Comparison of ENCODE assay signal across 11 cellular contexts in genomic region chr9:83701769-83702168, GRCh38. TPM values are rescaled to one million over a fixed set of nuclear protein-coding genes. Genes with fewer than 3 reads are reported as not detected.
A peak's percentile ranks its signal among the peaks of the same experiment; 100 is the strongest.
DNase-seq lines count a peak whose midpoint lies in the region; ATAC-seq lines count a peak whose summit lies in the region.
"Had no signal": no experiment of that assay in that cellular context is flagged by ENCODE, and none has a peak within 500 bp of the region (broad histone marks: within the 10 kb centered on the region; RNA-seq: fewer than 3 reads in every experiment).

No MANE protein-coding gene starts in this region.

- H3K4me3 ChIP-seq in GM23248 (peak overlapping the region; percentile 52), adipocyte (ENCODE audit: low read length) (peak overlapping the region; percentile 66)
- H3K4me3 ChIP-seq: SK-N-MC had no signal

- peaks cover 46% of the 10 kb centered on the region for H4K20me1 ChIP-seq in GM23248 (ENCODE audit: insufficient read depth)

- in situ Hi-C loops in ACHN (cut with HindIII; ENCODE audit: low pct_ligation_motif_present, low pct_unique_long_range_greater_than_20kb, low sequenced_read_pairs) = no loop called here
- in situ Hi-C loops in GM23248 (cut with MboI) = no loop called here

- 0 out of 2 replicates have a peak overlapping the region, but pooled peaks have one; percentile 1 for H3K9ac ChIP-seq in GM23248
- H3K9ac ChIP-seq in adipocyte (ENCODE audit: low read length) = peak overlapping the region; percentile 19
- H3K9ac ChIP-seq: KMS-11 had no signal

- peaks cover 100% of the 10 kb centered on the region for H3K79me2 ChIP-seq in GM23248 (ENCODE audit: insufficient read depth)

- H3K9me3 ChIP-seq in GM23248 (ENCODE audit: low read depth) (no peaks in the 10 kb centered on the region), adipocyte (ENCODE audit: control insufficient read depth, low read length) (no peaks in the 10 kb centered on the region)

- 15 to 18% methylated on average over 6 of the region's 6 CpGs for WGBS in GM23248 (ENCODE audit: low coverage in 1 of 2, low lambda C conversion rate in 2 of 2, missing lambda C conversion rate in 2 of 2), 2 experiments

- no peak overlapping the region for H2AFZ ChIP-seq in GM23248

- ATAC-seq in GM21447 (IDR thresholded peaks at IDR 0.05; ENCODE audit: unreplicated experiment) = no peak
- ATAC-seq in GM21737 (IDR thresholded peaks at IDR 0.05; ENCODE audit: unreplicated experiment) = no peak

- no peaks in the 10 kb centered on the region for H3K36me3 ChIP-seq in GM23248 (ENCODE audit: low read depth)
- H3K36me3 ChIP-seq in adipocyte (ENCODE audit: control insufficient read depth, insufficient read depth, low read length, severe bottlenecking) = no peaks in the 10 kb centered on the region

- H3K4me1 ChIP-seq in GM23248 (ENCODE audit: insufficient read depth) (peaks cover 27% of the 10 kb centered on the region), adipocyte (ENCODE audit: control insufficient read depth, insufficient read depth, low read length) (peaks cover 38% of the 10 kb centered on the region)

- no peaks in the 10 kb centered on the region for H3K27me3 ChIP-seq in GM23248 (replicated peaks; ENCODE audit: insufficient read depth)
- H3K27me3 ChIP-seq in adipocyte (replicated peaks; ENCODE audit: control insufficient read depth, insufficient read depth, low read length) = no peaks in the 10 kb centered on the region

- DNase-seq in ACHN (peak; percentile 81), GM23248 (peak; percentile 83), adipocyte (ENCODE audit: low read depth) (peak; percentile 70), iris pigment epithelial cell (ENCODE audit: low read depth) (peak; percentile 93), DMS79 (lab: John Stamatoyannopoulos, UW) (no peak)
- DNase-seq in activated naive CD4-positive, alpha-beta T cell treated with Interleukin-2 at 50 U/mL for 16 hours = no peak
- DNase-seq: DMS53 had no signal

- H3K27ac ChIP-seq in GM23248 = peak overlapping the region; percentile 57
- H3K27ac ChIP-seq: KMS-11, SK-N-MC had no signal

- peak overlapping the region; percentile 71 for H3K4me2 ChIP-seq in GM23248 (ENCODE audit: unreplicated experiment)
- H3K4me2 ChIP-seq: KMS-11 had no signal

- no peaks in the 10 kb centered on the region for H3K9me2 ChIP-seq in GM23248 (ENCODE audit: insufficient read depth)

- H3F3A ChIP-seq in GM23248 (ENCODE audit: insufficient read depth) = peaks cover 26% of the 10 kb centered on the region

RNA-seq across cellular contexts. Expression of gene UBQLN1, which starts 6.0 kb away (rescaled TPM):
- total RNA-seq in GM23248 (2014; rRNA removed; shearing (Covaris generic)) = 92.7 and 107 TPM in 2 replicates
- polyA plus RNA-seq in GM23248 (2016; fragmentation: Nextera tagmentation; extraction: Ambion mirVana) = 103 TPM in 2 replicates

Comparison
In these comparisons a context has a peak if more than half of its experiments do, and no peak if none do; other contexts are left out.
1. DNase-seq: peak in ACHN (single experiment), GM23248 (single experiment), adipocyte (single experiment) and iris pigment epithelial cell (single experiment); none in activated naive CD4-positive, alpha-beta T cell treated with Interleukin-2 at 50 U/mL for 16 hours (single experiment) and DMS79 (single experiment).